Comparison of ENCODE assay signal across 1 cellular context in genomic region chr11:64787526-64788320, GRCh38.
A peak's percentile ranks its signal among the peaks of the same experiment; 100 is the strongest.
TF ChIP-seq lines count a peak whose summit lies in the region.

No MANE protein-coding gene starts in this region.

TF ChIP-seq in HepG2, 621 proteins besides CTCF, POLR2A, EP300 and RAD21 (continues in another document):
- 0 out of 2 replicates have a peak, but pooled peaks have one; percentile 26 for TF ChIP-seq MEIS2 (CRISPR knock-in tag; IDR thresholded peaks at IDR 0.05)
- TF ChIP-seq ZNF597 (CRISPR knock-in tag; IDR thresholded peaks at IDR 0.05) = no peak
- no peak for TF ChIP-seq ZNF781 (CRISPR knock-in tag; IDR thresholded peaks at IDR 0.05; ENCODE audit: borderline replicate concordance, not compliant biosample characterization)
- no peak for TF ChIP-seq ZNF224 (CRISPR knock-in tag; IDR thresholded peaks at IDR 0.05)
- TF ChIP-seq ZNF766 (CRISPR knock-in tag; IDR thresholded peaks at IDR 0.05; ENCODE audit: borderline replicate concordance) = no peak
- TF ChIP-seq EED (CRISPR knock-in tag; IDR thresholded peaks at IDR 0.05) = no peak
- no peak for TF ChIP-seq ZNF546 (CRISPR knock-in tag; conservative IDR thresholded peaks at IDR 0.05)
- 0 out of 2 replicates have a peak, but pooled peaks have one; percentile 32 for TF ChIP-seq SAP130 (CRISPR knock-in tag; IDR thresholded peaks at IDR 0.05; ENCODE audit: low read depth)
- TF ChIP-seq PCBP1 (IDR thresholded peaks at IDR 0.05; ENCODE audit: borderline replicate concordance, low read depth, low read length) = 0 out of 2 replicates have a peak, but pooled peaks have one; percentile 51
- TF ChIP-seq MYPOP (CRISPR knock-in tag; IDR thresholded peaks at IDR 0.05) = no peak
- TF ChIP-seq ZNF292 (CRISPR knock-in tag; IDR thresholded peaks at IDR 0.05; ENCODE audit: borderline replicate concordance, low read depth) = no peak
- TF ChIP-seq ZMYM3 (CRISPR knock-in tag; IDR thresholded peaks at IDR 0.05) = 0 out of 2 replicates have a peak, but pooled peaks have one; percentile 31
- TF ChIP-seq HOMEZ (CRISPR knock-in tag; IDR thresholded peaks at IDR 0.05; ENCODE audit: low read depth) = no peak
- TF ChIP-seq ATF4 (CRISPR knock-in tag; IDR thresholded peaks at IDR 0.05) = no peak
- no peak for TF ChIP-seq ZNF678 (CRISPR knock-in tag; IDR thresholded peaks at IDR 0.05)
- TF ChIP-seq PAX8 (CRISPR knock-in tag; IDR thresholded peaks at IDR 0.05; ENCODE audit: borderline replicate concordance) = no peak
- TF ChIP-seq KLF6 (CRISPR knock-in tag; IDR thresholded peaks at IDR 0.05) = no peak
- no peak for TF ChIP-seq MXD3 (CRISPR knock-in tag; IDR thresholded peaks at IDR 0.05)
- no peak for TF ChIP-seq SNAPC4 (CRISPR knock-in tag; IDR thresholded peaks at IDR 0.05)
- TF ChIP-seq KDM2A (CRISPR knock-in tag; IDR thresholded peaks at IDR 0.05; ENCODE audit: borderline replicate concordance, low read depth) = peak; percentile 42; the same call in 1 of the 2 replicates
- peak; percentile 54; the same call in 1 of the 2 replicates for TF ChIP-seq ZNF501 (CRISPR knock-in tag; IDR thresholded peaks at IDR 0.05)
- TF ChIP-seq MLX (CRISPR knock-in tag; IDR thresholded peaks at IDR 0.05) = no peak
- TF ChIP-seq RFXANK (CRISPR knock-in tag; IDR thresholded peaks at IDR 0.05) = no peak
- TF ChIP-seq SMC3 (IDR thresholded peaks at IDR 0.05; ENCODE audit: low read length) = peak; percentile 68
- TF ChIP-seq ZNF263 (CRISPR knock-in tag; IDR thresholded peaks at IDR 0.05) = peak; percentile 86
- TF ChIP-seq AGO1 (IDR thresholded peaks at IDR 0.05; ENCODE audit: low read depth, low read length, poor library complexity, severe bottlenecking) = no peak
- TF ChIP-seq U2AF2 (IDR thresholded peaks at IDR 0.05; ENCODE audit: low read depth, low read length) = no peak
- TF ChIP-seq ZNF468 (CRISPR knock-in tag; IDR thresholded peaks at IDR 0.05) = no peak
- no peak for TF ChIP-seq ZNF543 (CRISPR knock-in tag; IDR thresholded peaks at IDR 0.05)
- TF ChIP-seq KIAA2018 (CRISPR knock-in tag; IDR thresholded peaks at IDR 0.05; ENCODE audit: borderline replicate concordance) = no peak
- no peak for TF ChIP-seq BRD4 (CRISPR knock-in tag; IDR thresholded peaks at IDR 0.05)
- TF ChIP-seq ZNF614 (CRISPR knock-in tag; IDR thresholded peaks at IDR 0.05; ENCODE audit: borderline replicate concordance) = peak; percentile 31; the same call in 1 of the 2 replicates
- no peak for TF ChIP-seq PAXIP1 (CRISPR knock-in tag; conservative IDR thresholded peaks at IDR 0.05)
